ENCODE assay signal across 24 cellular contexts in genomic region chr4:80878218-80878617, GRCh38.
"Had no signal": no experiment of that assay in that cellular context is flagged by ENCODE, and none has a peak within 500 bp of the region (broad histone marks: within the 10 kb centered on the region; RNA-seq: fewer than 3 reads in every experiment).

No MANE protein-coding gene starts in this region.

- H3K36me3 ChIP-seq: colonic mucosa, pancreas, right atrium auricular region, thyroid gland, upper lobe of right lung had no signal

- H3K9me3 ChIP-seq: colonic mucosa, pancreas, psoas muscle, right atrium auricular region, thyroid gland, upper lobe of right lung had no signal

- H3K27ac ChIP-seq: colonic mucosa, pancreas, psoas muscle, right atrium auricular region, thyroid gland, upper lobe of right lung, VCaP had no signal

- DNase-seq: activated CD4-positive, alpha-beta T cell treated with anti-CD3 and anti-CD28 coated beads, Interleukin-2, amount 10 ng/mL, durations not matched to agents 24 days and 14 days; activated CD8-positive, alpha-beta memory T cell treated with anti-CD3 and anti-CD28 coated beads, Interleukin-2, amount 10 ng/mL, durations not matched to agents 7 days and 5 days; activated CD8-positive, alpha-beta T cell treated with anti-CD3 and anti-CD28 coated beads for 36 hours; activated gamma-delta T cell; activated naive CD4-positive, alpha-beta T cell treated with anti-CD3 and anti-CD28 coated beads, Interleukin-2, amount 50 U/mL, for 16 hours; activated naive CD8-positive, alpha-beta T cell treated with anti-CD3 and anti-CD28 coated beads, Interleukin-2, amount 50 U/mL, for 24 hours; activated T-cell treated with anti-CD3 and anti-CD28 coated beads for 4 hours; anterior cingulate cortex; central memory CD4-positive, alpha-beta T cell; colonic mucosa; endodermal cell; foreskin fibroblast; hippocampal formation; midbrain; pancreas; psoas muscle; stimulated activated CD4-positive, alpha-beta T cell treated with anti-CD3 and anti-CD28 coated beads, Interleukin-12 subunit alpha, Interleukin-12 subunit beta, amount 100 ng/mL, for 4 hours; substantia nigra; T-helper 17 cell; thyroid gland; upper lobe of right lung had no signal

- H3K4me1 ChIP-seq: colonic mucosa, pancreas, psoas muscle, right atrium auricular region, thyroid gland, upper lobe of right lung had no signal

- FAIRE-seq: islet of Langerhans had no signal

- H3K27me3 ChIP-seq: colonic mucosa, pancreas, right atrium auricular region, thyroid gland, upper lobe of right lung had no signal

- H3K4me3 ChIP-seq: colonic mucosa, pancreas, psoas muscle, right atrium auricular region, thyroid gland, upper lobe of right lung had no signal
